Comparison of ENCODE assay signal across 1 cellular context in the genomic region with DNA sequence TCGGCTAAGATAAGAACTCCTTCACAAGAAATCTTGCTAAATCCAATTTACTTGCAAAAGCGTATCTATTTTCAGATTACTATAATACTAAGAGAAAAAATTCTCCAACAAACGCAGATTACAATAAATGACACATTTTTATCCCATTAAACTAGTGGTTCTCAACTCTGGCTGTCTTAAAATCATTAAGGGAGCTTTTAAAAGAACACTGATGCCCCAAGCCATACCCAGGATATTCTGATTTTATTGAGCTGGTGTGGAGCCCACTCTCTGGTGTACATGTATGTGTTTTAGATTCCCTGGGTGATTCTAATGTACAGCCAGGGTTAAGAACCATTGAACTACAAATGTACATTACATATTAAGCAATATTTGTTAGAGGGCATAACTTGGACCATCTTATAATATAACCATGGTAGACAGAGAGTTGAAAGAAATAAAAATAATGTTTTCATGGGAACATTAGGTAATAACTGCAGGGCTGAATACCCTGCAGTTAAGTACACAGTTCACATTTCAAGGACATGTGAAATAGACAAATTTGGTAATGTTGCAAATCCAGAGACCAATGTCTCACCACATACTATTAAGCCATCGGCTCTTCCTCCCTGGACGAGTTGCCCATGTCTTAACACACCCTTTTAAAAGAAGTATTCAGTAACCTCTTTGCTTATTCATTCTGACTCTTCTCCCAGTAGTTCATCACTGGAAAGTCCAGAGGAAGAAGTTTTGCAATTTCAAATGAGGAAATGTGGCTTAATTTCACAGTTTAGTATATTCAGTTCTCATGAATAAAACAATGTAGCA.
TF ChIP-seq lines count a peak whose summit lies in the region.

No MANE protein-coding gene starts in this region.

TF ChIP-seq in HepG2, 621 proteins besides CTCF, POLR2A, EP300 and RAD21 (continued from another document and continues in another):
- TF ChIP-seq, protein P1, sequence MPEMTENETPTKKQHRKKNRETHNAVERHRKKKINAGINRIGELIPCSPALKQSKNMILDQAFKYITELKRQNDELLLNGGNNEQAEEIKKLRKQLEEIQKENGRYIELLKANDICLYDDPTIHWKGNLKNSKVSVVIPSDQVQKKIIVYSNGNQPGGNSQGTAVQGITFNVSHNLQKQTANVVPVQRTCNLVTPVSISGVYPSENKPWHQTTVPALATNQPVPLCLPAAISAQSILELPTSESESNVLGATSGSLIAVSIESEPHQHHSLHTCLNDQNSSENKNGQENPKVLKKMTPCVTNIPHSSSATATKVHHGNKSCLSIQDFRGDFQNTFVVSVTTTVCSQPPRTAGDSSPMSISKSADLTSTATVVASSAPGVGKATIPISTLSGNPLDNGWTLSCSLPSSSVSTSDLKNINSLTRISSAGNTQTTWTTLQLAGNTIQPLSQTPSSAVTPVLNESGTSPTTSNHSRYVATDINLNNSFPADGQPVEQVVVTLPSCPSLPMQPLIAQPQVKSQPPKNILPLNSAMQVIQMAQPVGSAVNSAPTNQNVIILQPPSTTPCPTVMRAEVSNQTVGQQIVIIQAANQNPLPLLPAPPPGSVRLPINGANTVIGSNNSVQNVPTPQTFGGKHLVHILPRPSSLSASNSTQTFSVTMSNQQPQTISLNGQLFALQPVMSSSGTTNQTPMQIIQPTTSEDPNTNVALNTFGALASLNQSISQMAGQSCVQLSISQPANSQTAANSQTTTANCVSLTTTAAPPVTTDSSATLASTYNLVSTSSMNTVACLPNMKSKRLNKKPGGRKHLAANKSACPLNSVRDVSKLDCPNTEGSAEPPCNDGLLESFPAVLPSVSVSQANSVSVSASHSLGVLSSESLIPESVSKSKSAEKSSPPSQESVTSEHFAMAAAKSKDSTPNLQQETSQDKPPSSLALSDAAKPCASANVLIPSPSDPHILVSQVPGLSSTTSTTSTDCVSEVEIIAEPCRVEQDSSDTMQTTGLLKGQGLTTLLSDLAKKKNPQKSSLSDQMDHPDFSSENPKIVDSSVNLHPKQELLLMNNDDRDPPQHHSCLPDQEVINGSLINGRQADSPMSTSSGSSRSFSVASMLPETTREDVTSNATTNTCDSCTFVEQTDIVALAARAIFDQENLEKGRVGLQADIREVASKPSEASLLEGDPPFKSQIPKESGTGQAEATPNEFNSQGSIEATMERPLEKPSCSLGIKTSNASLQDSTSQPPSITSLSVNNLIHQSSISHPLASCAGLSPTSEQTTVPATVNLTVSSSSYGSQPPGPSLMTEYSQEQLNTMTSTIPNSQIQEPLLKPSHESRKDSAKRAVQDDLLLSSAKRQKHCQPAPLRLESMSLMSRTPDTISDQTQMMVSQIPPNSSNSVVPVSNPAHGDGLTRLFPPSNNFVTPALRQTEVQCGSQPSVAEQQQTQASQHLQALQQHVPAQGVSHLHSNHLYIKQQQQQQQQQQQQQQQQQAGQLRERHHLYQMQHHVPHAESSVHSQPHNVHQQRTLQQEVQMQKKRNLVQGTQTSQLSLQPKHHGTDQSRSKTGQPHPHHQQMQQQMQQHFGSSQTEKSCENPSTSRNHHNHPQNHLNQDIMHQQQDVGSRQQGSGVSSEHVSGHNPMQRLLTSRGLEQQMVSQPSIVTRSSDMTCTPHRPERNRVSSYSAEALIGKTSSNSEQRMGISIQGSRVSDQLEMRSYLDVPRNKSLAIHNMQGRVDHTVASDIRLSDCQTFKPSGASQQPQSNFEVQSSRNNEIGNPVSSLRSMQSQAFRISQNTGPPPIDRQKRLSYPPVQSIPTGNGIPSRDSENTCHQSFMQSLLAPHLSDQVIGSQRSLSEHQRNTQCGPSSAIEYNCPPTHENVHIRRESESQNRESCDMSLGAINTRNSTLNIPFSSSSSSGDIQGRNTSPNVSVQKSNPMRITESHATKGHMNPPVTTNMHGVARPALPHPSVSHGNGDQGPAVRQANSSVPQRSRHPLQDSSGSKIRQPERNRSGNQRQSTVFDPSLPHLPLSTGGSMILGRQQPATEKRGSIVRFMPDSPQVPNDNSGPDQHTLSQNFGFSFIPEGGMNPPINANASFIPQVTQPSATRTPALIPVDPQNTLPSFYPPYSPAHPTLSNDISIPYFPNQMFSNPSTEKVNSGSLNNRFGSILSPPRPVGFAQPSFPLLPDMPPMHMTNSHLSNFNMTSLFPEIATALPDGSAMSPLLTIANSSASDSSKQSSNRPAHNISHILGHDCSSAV (CRISPR knock-in tag; IDR thresholded peaks at IDR 0.05; ENCODE audit: borderline replicate concordance), result no peak
- TF ChIP-seq HMG20A (CRISPR knock-in tag; IDR thresholded peaks at IDR 0.05; ENCODE audit: borderline replicate concordance) (peak; percentile 78), KMT2B (CRISPR knock-in tag; IDR thresholded peaks at IDR 0.05) (no peak; the same call in 1 of the 2 replicates), NFATC3 (CRISPR knock-in tag; IDR thresholded peaks at IDR 0.05) (no peak), ZNF263 (CRISPR knock-in tag; IDR thresholded peaks at IDR 0.05) (no peak), POGZ (CRISPR knock-in tag; IDR thresholded peaks at IDR 0.05) (no peak), FOXO1 (CRISPR knock-in tag; IDR thresholded peaks at IDR 0.05) (peak; percentile 52), ADNP (CRISPR knock-in tag; IDR thresholded peaks at IDR 0.05) (no peak), MIXL1 (CRISPR knock-in tag; IDR thresholded peaks at IDR 0.05) (peak; percentile 67; the same call in 1 of the 2 replicates), ZNF644 (CRISPR knock-in tag; IDR thresholded peaks at IDR 0.05; ENCODE audit: low read depth) (no peak), SP140L (CRISPR knock-in tag; IDR thresholded peaks at IDR 0.05; ENCODE audit: borderline replicate concordance) (0 out of 2 replicates have a peak, but pooled peaks have one; percentile 16), ZNF264 (CRISPR knock-in tag; IDR thresholded peaks at IDR 0.05) (no peak), MBNL3 (CRISPR knock-in tag; conservative IDR thresholded peaks at IDR 0.05) (no peak), PHB2 (IDR thresholded peaks at IDR 0.05; ENCODE audit: partially characterized antibody) (no peak), ZNF20 (CRISPR knock-in tag; IDR thresholded peaks at IDR 0.05) (no peak), JDP2 (CRISPR knock-in tag; IDR thresholded peaks at IDR 0.05; ENCODE audit: borderline replicate concordance) (no peak), ARID2 (CRISPR knock-in tag; IDR thresholded peaks at IDR 0.05; ENCODE audit: borderline replicate concordance) (no peak), TBX3 (IDR thresholded peaks at IDR 0.05; ENCODE audit: borderline replicate concordance) (no peak), RCOR2 (CRISPR knock-in tag; IDR thresholded peaks at IDR 0.05) (no peak), TGIF2 (CRISPR knock-in tag; IDR thresholded peaks at IDR 0.05) (no peak), BCLAF1 (IDR thresholded peaks at IDR 0.05) (no peak), ZNF234 (CRISPR knock-in tag; conservative IDR thresholded peaks at IDR 0.05) (no peak), MED1 (CRISPR knock-in tag; IDR thresholded peaks at IDR 0.05) (peak; percentile 81), ZNF558 (CRISPR knock-in tag; IDR thresholded peaks at IDR 0.05; ENCODE audit: borderline replicate concordance) (no peak), ZNF552 (CRISPR knock-in tag; IDR thresholded peaks at IDR 0.05; ENCODE audit: borderline replicate concordance) (no peak), RARA (CRISPR knock-in tag; IDR thresholded peaks at IDR 0.05) (peak; percentile 60), ZFP1 (CRISPR knock-in tag; IDR thresholded peaks at IDR 0.05) (no peak), RFXANK (CRISPR knock-in tag; IDR thresholded peaks at IDR 0.05) (no peak), NCOA1 (CRISPR knock-in tag; IDR thresholded peaks at IDR 0.05) (no peak), MAF1 (CRISPR knock-in tag; IDR thresholded peaks at IDR 0.05; ENCODE audit: borderline replicate concordance) (no peak)
- TF ChIP-seq, protein P2, sequence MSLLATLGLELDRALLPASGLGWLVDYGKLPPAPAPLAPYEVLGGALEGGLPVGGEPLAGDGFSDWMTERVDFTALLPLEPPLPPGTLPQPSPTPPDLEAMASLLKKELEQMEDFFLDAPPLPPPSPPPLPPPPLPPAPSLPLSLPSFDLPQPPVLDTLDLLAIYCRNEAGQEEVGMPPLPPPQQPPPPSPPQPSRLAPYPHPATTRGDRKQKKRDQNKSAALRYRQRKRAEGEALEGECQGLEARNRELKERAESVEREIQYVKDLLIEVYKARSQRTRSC (CRISPR knock-in tag; IDR thresholded peaks at IDR 0.05; ENCODE audit: low read depth), result no peak
- TF ChIP-seq, protein P3, sequence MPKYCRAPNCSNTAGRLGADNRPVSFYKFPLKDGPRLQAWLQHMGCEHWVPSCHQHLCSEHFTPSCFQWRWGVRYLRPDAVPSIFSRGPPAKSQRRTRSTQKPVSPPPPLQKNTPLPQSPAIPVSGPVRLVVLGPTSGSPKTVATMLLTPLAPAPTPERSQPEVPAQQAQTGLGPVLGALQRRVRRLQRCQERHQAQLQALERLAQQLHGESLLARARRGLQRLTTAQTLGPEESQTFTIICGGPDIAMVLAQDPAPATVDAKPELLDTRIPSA (CRISPR knock-in tag; IDR thresholded peaks at IDR 0.05; ENCODE audit: borderline replicate concordance), result no peak
- TF ChIP-seq, protein P4, sequence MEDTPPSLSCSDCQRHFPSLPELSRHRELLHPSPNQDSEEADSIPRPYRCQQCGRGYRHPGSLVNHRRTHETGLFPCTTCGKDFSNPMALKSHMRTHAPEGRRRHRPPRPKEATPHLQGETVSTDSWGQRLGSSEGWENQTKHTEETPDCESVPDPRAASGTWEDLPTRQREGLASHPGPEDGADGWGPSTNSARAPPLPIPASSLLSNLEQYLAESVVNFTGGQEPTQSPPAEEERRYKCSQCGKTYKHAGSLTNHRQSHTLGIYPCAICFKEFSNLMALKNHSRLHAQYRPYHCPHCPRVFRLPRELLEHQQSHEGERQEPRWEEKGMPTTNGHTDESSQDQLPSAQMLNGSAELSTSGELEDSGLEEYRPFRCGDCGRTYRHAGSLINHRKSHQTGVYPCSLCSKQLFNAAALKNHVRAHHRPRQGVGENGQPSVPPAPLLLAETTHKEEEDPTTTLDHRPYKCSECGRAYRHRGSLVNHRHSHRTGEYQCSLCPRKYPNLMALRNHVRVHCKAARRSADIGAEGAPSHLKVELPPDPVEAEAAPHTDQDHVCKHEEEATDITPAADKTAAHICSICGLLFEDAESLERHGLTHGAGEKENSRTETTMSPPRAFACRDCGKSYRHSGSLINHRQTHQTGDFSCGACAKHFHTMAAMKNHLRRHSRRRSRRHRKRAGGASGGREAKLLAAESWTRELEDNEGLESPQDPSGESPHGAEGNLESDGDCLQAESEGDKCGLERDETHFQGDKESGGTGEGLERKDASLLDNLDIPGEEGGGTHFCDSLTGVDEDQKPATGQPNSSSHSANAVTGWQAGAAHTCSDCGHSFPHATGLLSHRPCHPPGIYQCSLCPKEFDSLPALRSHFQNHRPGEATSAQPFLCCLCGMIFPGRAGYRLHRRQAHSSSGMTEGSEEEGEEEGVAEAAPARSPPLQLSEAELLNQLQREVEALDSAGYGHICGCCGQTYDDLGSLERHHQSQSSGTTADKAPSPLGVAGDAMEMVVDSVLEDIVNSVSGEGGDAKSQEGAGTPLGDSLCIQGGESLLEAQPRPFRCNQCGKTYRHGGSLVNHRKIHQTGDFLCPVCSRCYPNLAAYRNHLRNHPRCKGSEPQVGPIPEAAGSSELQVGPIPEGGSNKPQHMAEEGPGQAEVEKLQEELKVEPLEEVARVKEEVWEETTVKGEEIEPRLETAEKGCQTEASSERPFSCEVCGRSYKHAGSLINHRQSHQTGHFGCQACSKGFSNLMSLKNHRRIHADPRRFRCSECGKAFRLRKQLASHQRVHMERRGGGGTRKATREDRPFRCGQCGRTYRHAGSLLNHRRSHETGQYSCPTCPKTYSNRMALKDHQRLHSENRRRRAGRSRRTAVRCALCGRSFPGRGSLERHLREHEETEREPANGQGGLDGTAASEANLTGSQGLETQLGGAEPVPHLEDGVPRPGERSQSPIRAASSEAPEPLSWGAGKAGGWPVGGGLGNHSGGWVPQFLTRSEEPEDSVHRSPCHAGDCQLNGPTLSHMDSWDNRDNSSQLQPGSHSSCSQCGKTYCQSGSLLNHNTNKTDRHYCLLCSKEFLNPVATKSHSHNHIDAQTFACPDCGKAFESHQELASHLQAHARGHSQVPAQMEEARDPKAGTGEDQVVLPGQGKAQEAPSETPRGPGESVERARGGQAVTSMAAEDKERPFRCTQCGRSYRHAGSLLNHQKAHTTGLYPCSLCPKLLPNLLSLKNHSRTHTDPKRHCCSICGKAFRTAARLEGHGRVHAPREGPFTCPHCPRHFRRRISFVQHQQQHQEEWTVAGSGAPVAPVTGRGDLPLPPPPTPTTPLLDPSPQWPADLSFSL (CRISPR knock-in tag; IDR thresholded peaks at IDR 0.05), result no peak
- TF ChIP-seq, protein P5, sequence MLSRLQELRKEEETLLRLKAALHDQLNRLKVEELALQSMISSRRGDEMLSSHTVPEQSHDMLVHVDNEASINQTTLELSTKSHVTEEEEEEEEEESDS (CRISPR knock-in tag; IDR thresholded peaks at IDR 0.05; ENCODE audit: borderline replicate concordance), result no peak
- TF ChIP-seq, protein P6, sequence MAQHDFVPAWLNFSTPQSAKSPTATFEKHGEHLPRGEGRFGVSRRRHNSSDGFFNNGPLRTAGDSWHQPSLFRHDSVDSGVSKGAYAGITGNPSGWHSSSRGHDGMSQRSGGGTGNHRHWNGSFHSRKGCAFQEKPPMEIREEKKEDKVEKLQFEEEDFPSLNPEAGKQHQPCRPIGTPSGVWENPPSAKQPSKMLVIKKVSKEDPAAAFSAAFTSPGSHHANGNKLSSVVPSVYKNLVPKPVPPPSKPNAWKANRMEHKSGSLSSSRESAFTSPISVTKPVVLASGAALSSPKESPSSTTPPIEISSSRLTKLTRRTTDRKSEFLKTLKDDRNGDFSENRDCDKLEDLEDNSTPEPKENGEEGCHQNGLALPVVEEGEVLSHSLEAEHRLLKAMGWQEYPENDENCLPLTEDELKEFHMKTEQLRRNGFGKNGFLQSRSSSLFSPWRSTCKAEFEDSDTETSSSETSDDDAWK (CRISPR knock-in tag; IDR thresholded peaks at IDR 0.05), result no peak
- TF ChIP-seq, protein P7, sequence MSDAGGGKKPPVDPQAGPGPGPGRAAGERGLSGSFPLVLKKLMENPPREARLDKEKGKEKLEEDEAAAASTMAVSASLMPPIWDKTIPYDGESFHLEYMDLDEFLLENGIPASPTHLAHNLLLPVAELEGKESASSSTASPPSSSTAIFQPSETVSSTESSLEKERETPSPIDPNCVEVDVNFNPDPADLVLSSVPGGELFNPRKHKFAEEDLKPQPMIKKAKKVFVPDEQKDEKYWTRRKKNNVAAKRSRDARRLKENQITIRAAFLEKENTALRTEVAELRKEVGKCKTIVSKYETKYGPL (CRISPR knock-in tag; IDR thresholded peaks at IDR 0.05), result no peak
